In genomic region chr2:234391625-234392024, GRCh38 we compare ENCODE assay signal across 19 cellular contexts.
"Had no signal": no experiment of that assay in that cellular context is flagged by ENCODE, and none has a peak within 500 bp of the region (broad histone marks: within the 10 kb centered on the region; RNA-seq: fewer than 3 reads in every experiment).

No MANE protein-coding gene starts in this region.

- ATAC-seq: gastroesophageal sphincter, heart right ventricle, left ventricle myocardium superior had no signal

- H3K27ac ChIP-seq: ascending aorta, coronary artery, esophagus muscularis mucosa, gastroesophageal sphincter, heart right ventricle, neutrophil, parathyroid adenoma, right lobe of liver, thoracic aorta, upper lobe of left lung had no signal

- H3K27me3 ChIP-seq: ascending aorta, gastroesophageal sphincter, neutrophil, right lobe of liver, upper lobe of left lung had no signal

- DNase-seq: activated CD8-positive, alpha-beta memory T cell treated with anti-CD3 and anti-CD28 coated beads, Interleukin-2, amount 50 U/mL, for 48 hours; activated gamma-delta T cell treated with Interleukin-2 at 50 U/mL for 16 hours; effector CD4-positive, alpha-beta T cell; heart right ventricle; kidney glomerular epithelial cell; left ventricle myocardium superior; right lobe of liver; SIG-M5; small intestine; stimulated activated CD4-positive, alpha-beta T cell treated with anti-CD3 and anti-CD28 coated beads, Interleukin-15, amount 100 ng/mL, for 24 hours; stimulated activated CD4-positive, alpha-beta T cell treated with anti-CD3 and anti-CD28 coated beads, Interleukin-2, amount 100 ng/mL, for 48 hours; upper lobe of left lung had no signal

- H3K9me3 ChIP-seq: ascending aorta, esophagus muscularis mucosa, gastroesophageal sphincter, neutrophil, right lobe of liver, thoracic aorta, upper lobe of left lung had no signal
